In the genomic region with DNA sequence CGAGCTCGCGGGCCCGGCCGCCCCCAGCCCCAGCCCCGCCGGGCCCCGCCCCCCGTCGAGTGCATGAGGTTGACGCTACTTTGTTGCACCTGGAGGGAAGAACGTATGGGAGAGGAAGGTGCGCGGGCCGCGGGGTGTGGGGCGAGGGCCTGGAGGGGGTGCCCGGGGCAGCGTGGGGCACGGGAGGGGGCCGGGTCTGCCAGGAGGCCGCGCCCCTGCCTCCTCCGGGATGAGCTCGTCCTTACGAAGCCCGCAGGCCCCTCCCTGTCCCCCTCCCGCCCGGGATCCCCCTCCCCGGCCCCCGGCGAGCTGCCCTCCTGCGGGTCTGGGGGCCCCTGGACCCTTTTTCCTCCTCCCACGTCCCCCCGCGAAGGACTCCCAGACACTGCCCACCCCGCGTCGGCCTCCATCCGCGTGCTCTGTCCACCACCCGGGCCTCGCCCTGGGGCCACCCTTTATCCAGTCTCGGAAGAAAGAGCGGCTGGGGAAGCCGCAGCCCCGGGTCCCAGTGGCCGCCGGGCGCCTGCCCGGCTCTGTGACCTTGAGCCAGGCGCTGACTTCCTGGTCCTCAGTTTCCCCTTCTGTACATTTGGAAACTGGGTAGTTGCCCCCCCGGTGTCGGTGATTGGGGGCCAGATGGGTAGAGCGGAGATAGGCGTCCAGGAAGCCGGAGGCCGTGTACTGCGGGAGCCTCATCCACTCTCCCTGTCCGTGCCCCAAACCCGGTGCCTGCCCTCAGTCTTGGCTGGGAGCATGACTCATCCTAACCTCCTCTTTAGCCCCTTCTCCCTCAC, we compare ENCODE assay signal across 1 cellular context.
TF ChIP-seq lines count a peak whose summit lies in the region.

No MANE protein-coding gene starts in this region.

TF ChIP-seq in HepG2, 621 proteins besides CTCF, POLR2A, EP300 and RAD21 (continued from another document):
- TF ChIP-seq EZH2 (conservative IDR thresholded peaks at IDR 0.05; ENCODE audit: low read depth, low read length) (no peak), ZNF577 (CRISPR knock-in tag; IDR thresholded peaks at IDR 0.05; ENCODE audit: borderline replicate concordance, low read depth) (no peak), ZNF546 (CRISPR knock-in tag; conservative IDR thresholded peaks at IDR 0.05) (no peak), BHLHE40 (IDR thresholded peaks at IDR 0.05; ENCODE audit: low read length) (no peak), NFYC (CRISPR knock-in tag; IDR thresholded peaks at IDR 0.05) (no peak), TGIF2 (CRISPR knock-in tag; IDR thresholded peaks at IDR 0.05) (no peak), ZFP36L2 (CRISPR knock-in tag; IDR thresholded peaks at IDR 0.05) (no peak), SNAI1 (CRISPR knock-in tag; IDR thresholded peaks at IDR 0.05; ENCODE audit: borderline replicate concordance) (no peak), PCBP1 (IDR thresholded peaks at IDR 0.05; ENCODE audit: borderline replicate concordance, low read depth, low read length) (no peak), MED13 (CRISPR knock-in tag; IDR thresholded peaks at IDR 0.05) (no peak), CC2D1A (CRISPR knock-in tag; IDR thresholded peaks at IDR 0.05) (no peak), ZNF101 (CRISPR knock-in tag; IDR thresholded peaks at IDR 0.05; ENCODE audit: borderline replicate concordance, low read depth) (no peak)
- TF ChIP-seq, protein P1, sequence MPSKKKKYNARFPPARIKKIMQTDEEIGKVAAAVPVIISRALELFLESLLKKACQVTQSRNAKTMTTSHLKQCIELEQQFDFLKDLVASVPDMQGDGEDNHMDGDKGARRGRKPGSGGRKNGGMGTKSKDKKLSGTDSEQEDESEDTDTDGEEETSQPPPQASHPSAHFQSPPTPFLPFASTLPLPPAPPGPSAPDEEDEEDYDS (CRISPR knock-in tag; IDR thresholded peaks at IDR 0.05): no peak
- TF ChIP-seq, protein P2, sequence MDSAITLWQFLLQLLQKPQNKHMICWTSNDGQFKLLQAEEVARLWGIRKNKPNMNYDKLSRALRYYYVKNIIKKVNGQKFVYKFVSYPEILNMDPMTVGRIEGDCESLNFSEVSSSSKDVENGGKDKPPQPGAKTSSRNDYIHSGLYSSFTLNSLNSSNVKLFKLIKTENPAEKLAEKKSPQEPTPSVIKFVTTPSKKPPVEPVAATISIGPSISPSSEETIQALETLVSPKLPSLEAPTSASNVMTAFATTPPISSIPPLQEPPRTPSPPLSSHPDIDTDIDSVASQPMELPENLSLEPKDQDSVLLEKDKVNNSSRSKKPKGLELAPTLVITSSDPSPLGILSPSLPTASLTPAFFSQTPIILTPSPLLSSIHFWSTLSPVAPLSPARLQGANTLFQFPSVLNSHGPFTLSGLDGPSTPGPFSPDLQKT (CRISPR knock-in tag; IDR thresholded peaks at IDR 0.05; ENCODE audit: borderline replicate concordance): no peak
- TF ChIP-seq, protein P3, sequence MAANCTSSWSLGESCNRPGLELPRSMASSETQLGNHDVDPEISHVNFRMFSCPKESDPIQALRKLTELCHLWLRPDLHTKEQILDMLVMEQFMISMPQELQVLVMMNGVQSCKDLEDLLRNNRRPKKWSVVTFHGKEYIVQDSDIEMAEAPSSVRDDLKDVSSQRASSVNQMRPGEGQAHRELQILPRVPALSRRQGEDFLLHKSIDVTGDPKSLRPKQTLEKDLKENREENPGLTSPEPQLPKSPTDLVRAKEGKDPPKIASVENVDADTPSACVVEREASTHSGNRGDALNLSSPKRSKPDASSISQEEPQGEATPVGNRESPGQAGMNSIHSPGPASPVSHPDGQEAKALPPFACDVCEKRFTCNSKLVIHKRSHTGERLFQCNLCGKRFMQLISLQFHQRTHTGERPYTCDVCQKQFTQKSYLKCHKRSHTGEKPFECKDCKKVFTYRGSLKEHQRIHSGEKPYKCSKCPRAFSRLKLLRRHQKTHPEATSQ (CRISPR knock-in tag; IDR thresholded peaks at IDR 0.05; ENCODE audit: borderline replicate concordance): no peak
